Comparison of ENCODE assay signal across 15 cellular contexts in genomic region chr1:201553496-201554166, GRCh38. TPM values are rescaled to one million over a fixed set of nuclear protein-coding genes. Genes with fewer than 3 reads are reported as not detected.
DNase-seq lines count a peak whose midpoint lies in the region; ATAC-seq, FAIRE-seq and TF ChIP-seq lines count a peak whose summit lies in the region.
"Had no signal": no experiment of that assay in that cellular context is flagged by ENCODE, and none has a peak within 500 bp of the region (broad histone marks: within the 10 kb centered on the region; RNA-seq: fewer than 3 reads in every experiment).

No MANE protein-coding gene starts in this region.

- POLR2A ChIA-PET in A673 (lab: Charles Lee; ENCODE audit: low non-redundant PET) = no interaction called here

- no peaks in the 10 kb centered on the region for H3K79me1 ChIP-seq in neuronal stem cell (ENCODE audit: low read depth, low read length)

- no peak overlapping the region for H3K23ac ChIP-seq in neuronal stem cell (ENCODE audit: low read depth, low read length, poor library complexity)

- no peak overlapping the region for H4K91ac ChIP-seq in neuronal stem cell (ENCODE audit: low read depth, low read length, poor library complexity)

- BruUV-seq in A673 (replicated peaks; lab: Mats Ljungman, UMichigan) = no TSS peak

- no peaks in the 10 kb centered on the region for H3K9me3 ChIP-seq in A673 (ENCODE audit: low read depth, low read length, poor library complexity, severe bottlenecking)
- no peaks in the 10 kb centered on the region for H3K9me3 ChIP-seq in neuronal stem cell (replicated peaks in 1 of 2; ENCODE audit: control insufficient read depth in 2 of 2, insufficient read depth in 1 of 2, low read depth in 1 of 2, low read length in 2 of 2)
- no peaks in the 10 kb centered on the region for H3K9me3 ChIP-seq in small intestine (ENCODE audit: control insufficient read depth, low read depth)
- H3K9me3 ChIP-seq: MG63 had no signal

- peaks cover 3% of the 10 kb centered on the region for H3K36me3 Mint-ChIP-seq in endothelial cell (ENCODE audit: low read depth, unreplicated experiment)

- H3K36me3 ChIP-seq in A673 (ENCODE audit: insufficient read depth, low read length, poor library complexity, severe bottlenecking) (no peaks in the 10 kb centered on the region), neuronal stem cell (replicated peaks in 1 of 2; ENCODE audit: control insufficient read depth in 2 of 2, insufficient read depth in 2 of 2, low read length in 2 of 2) (no peaks in the 10 kb centered on the region), small intestine (ENCODE audit: control insufficient read depth in 2 of 2, insufficient read depth in 2 of 2, low read length in 2 of 2) (no peaks in the 10 kb centered on the region)
- H3K36me3 ChIP-seq: MG63 had no signal

- no peak overlapping the region for H3K4me3 Mint-ChIP-seq in endothelial cell (ENCODE audit: unreplicated experiment)
- H3K4me3 Mint-ChIP-seq: activated CD8-positive, alpha-beta T cell treated with anti-CD3 and anti-CD28 coated beads, Interleukin-2, amount 10 ng/mL, durations not matched to agents 7 days and 5 days had no signal

- no peak overlapping the region for H2AFZ ChIP-seq in neuronal stem cell (ENCODE audit: low read length)

- H3K18ac ChIP-seq in neuronal stem cell (ENCODE audit: low read length) = no peak overlapping the region

- ATAC-seq in omental fat pad (ENCODE audit: low FRiP score) = no peak
- ATAC-seq: activated CD8-positive, alpha-beta T cell treated with anti-CD3 and anti-CD28 coated beads, Interleukin-2, amount 10 ng/mL, durations not matched to agents 7 days and 5 days had no signal

- H4K8ac ChIP-seq in neuronal stem cell (ENCODE audit: low read depth, low read length) = no peak overlapping the region

- H3K27me3 Mint-ChIP-seq in endothelial cell (ENCODE audit: unreplicated experiment) = peaks cover 7% of the 10 kb centered on the region

- no peak overlapping the region for H2BK15ac ChIP-seq in neuronal stem cell (ENCODE audit: low read length)

- TF ChIP-seq CTCF in A673 (conservative IDR thresholded peaks at IDR 0.05; ENCODE audit: low read depth, low read length) = no peak
- TF ChIP-seq CTCF in endothelial cell (IDR thresholded peaks at IDR 0.05; ENCODE audit: unreplicated experiment) = no peak
- TF ChIP-seq CTCF in omental fat pad (IDR thresholded peaks at IDR 0.05) = no peak

- no peaks in the 10 kb centered on the region for H3K9me3 Mint-ChIP-seq in endothelial cell (ENCODE audit: unreplicated experiment)

- no peak overlapping the region for H2BK12ac ChIP-seq in neuronal stem cell (ENCODE audit: low read length)

- H2AK5ac ChIP-seq in neuronal stem cell (ENCODE audit: low read depth, low read length) = peak overlapping the region; percentile 10

- H3K4me1 Mint-ChIP-seq in endothelial cell (ENCODE audit: unreplicated experiment) = peaks cover 55% of the 10 kb centered on the region

- FAIRE-seq in small intestine (lab: Jason Lieb, UNC) = no peak

- no CpG with 5 or more reads among the region's 8 CpGs for WGBS in neuronal stem cell (ENCODE audit: extremely low coverage in 2 of 2, insufficient read length in 2 of 2, insufficient replicate concordance in 1 of 2), 2 donors
- 65 to 88% (median 75%) methylated on average over 8 of the region's 8 CpGs for WGBS in small intestine, 3 donors

- H3K4me2 ChIP-seq in neuronal stem cell (ENCODE audit: insufficient read depth, low read length, poor library complexity, severe bottlenecking) = no peak overlapping the region

- DNase-seq in A673 (ENCODE audit: low spot score) (no peak), NCI-H146 treated with DMSO at 0.1 percent for 48 hours (lab: John Stamatoyannopoulos, UW; ENCODE audit: unreplicated experiment) (peak; percentile 31), endothelial cell (ENCODE audit: low spot score) (no peak), neuronal stem cell (ENCODE audit: low spot score) (no peak), NCI-H226 (no peak), omental fat pad (ENCODE audit: low spot score) (no peak), DMS53 (lab: John Stamatoyannopoulos, UW) (no peak), small intestine (no peak)
- DNase-seq: activated CD8-positive, alpha-beta T cell treated with anti-CD3 and anti-CD28 coated beads, Interleukin-2, amount 10 ng/mL, durations not matched to agents 7 days and 5 days; central memory CD4-positive, alpha-beta T cell; erythroblast; GOT3; NCI-H2171; T-helper 1 cell had no signal

- CTCF ChIA-PET in A673 (lab: Charles Lee) = no interaction called here

- peak overlapping the region; percentile 61 for H3K27ac Mint-ChIP-seq in endothelial cell (ENCODE audit: unreplicated experiment)
- H3K27ac Mint-ChIP-seq: activated CD8-positive, alpha-beta T cell treated with anti-CD3 and anti-CD28 coated beads, Interleukin-2, amount 10 ng/mL, durations not matched to agents 7 days and 5 days had no signal

- no peaks in the 10 kb centered on the region for H3K27me3 ChIP-seq in A673 (replicated peaks; ENCODE audit: insufficient read depth, low read depth, low read length, poor library complexity)
- H3K27me3 ChIP-seq in neuronal stem cell (ENCODE audit: control insufficient read depth in 3 of 3, insufficient read depth in 3 of 3, low read depth in 1 of 3, low read length in 3 of 3) = no peaks in the 10 kb centered on the region
- H3K27me3 ChIP-seq in small intestine (ENCODE audit: control insufficient read depth in 2 of 2, insufficient read depth in 2 of 2, low read length in 2 of 2) = no peaks in the 10 kb centered on the region
- H3K27me3 ChIP-seq: MG63 had no signal

- peaks cover 17% of the 10 kb centered on the region for H3K4me1 ChIP-seq in A673 (ENCODE audit: insufficient read depth, low read length, poor library complexity, severe bottlenecking)
- peaks cover 0 to 7% of the 10 kb centered on the region in 2 donors for H3K4me1 ChIP-seq in neuronal stem cell (ENCODE audit: control insufficient read depth in 2 of 2, insufficient read depth in 1 of 2, low read depth in 1 of 2, low read length in 2 of 2)
- no peaks in the 10 kb centered on the region for H3K4me1 ChIP-seq in small intestine (ENCODE audit: control insufficient read depth in 2 of 2, insufficient read depth in 1 of 2, low read depth in 1 of 2, low read length in 1 of 2)

- no peak overlapping the region for H3K9ac ChIP-seq in neuronal stem cell (ENCODE audit: low read depth, low read length, poor library complexity)

- intact Hi-C loops in A673 (cut with micrococcal nuclease; ENCODE audit: unreplicated experiment) = no loop called here

- no peak overlapping the region for H2BK120ac ChIP-seq in neuronal stem cell (ENCODE audit: low read depth, low read length)

- no peak overlapping the region for H3K4ac ChIP-seq in neuronal stem cell (ENCODE audit: low read length)

- no peak overlapping the region for H2BK5ac ChIP-seq in neuronal stem cell (ENCODE audit: low read length)

- H3K4me3 ChIP-seq in A673 (ENCODE audit: low read depth, low read length, poor library complexity, severe bottlenecking) (no peak overlapping the region), neuronal stem cell (ENCODE audit: low read length in 2 of 2) (no peak overlapping the region), small intestine (ENCODE audit: low read depth in 1 of 2, low read length in 2 of 2) (no peak overlapping the region)
- H3K4me3 ChIP-seq: MG63 had no signal

- H3K14ac ChIP-seq in neuronal stem cell (ENCODE audit: low read length) = no peak overlapping the region

- H3K27ac ChIP-seq in A673 (ENCODE audit: low read depth, low read length, poor library complexity, severe bottlenecking) = peak overlapping the region; percentile 1
- H3K27ac ChIP-seq in neuronal stem cell (replicated peaks; ENCODE audit: low read length) = no peak overlapping the region
- H3K27ac ChIP-seq in small intestine (ENCODE audit: low read depth in 1 of 2, low read length in 1 of 2) = peak overlapping the region in 1 of 2 donors; percentile 55

RNA-seq across cellular contexts. Expression of gene NAV1, which starts 14.7 kb away (rescaled TPM):
- 48.2 and 51.2 TPM in 2 replicates for total RNA-seq in A673 (2021)
- 101 TPM for total RNA-seq in endothelial cell (ENCODE audit: unreplicated experiment)
- 112 TPM for polyA plus RNA-seq in neuronal stem cell (2013, experiment 1 of 2)
- polyA plus RNA-seq in neuronal stem cell (2013, experiment 2 of 2) = 121 TPM
- total RNA-seq in omental fat pad = 10 to 100 TPM; 26.0 to 84.1 (median 67.6) TPM
- 1 to 10 TPM in 1 of 3 donors, under 1 TPM in 2; 0.67 to 6.4 (median 0.81) TPM for polyA plus RNA-seq in small intestine

RNA-seq across cellular contexts. Expression of gene CSRP1, which starts 46.7 kb away (rescaled TPM):
- 402 and 517 TPM in 2 replicates for total RNA-seq in A673 (2021)
- 111 TPM for total RNA-seq in endothelial cell (ENCODE audit: unreplicated experiment)
- polyA plus RNA-seq in neuronal stem cell (2013, experiment 1 of 2) = 31.8 TPM
- 29.5 TPM for polyA plus RNA-seq in neuronal stem cell (2013, experiment 2 of 2)
- 100 to 1,000 TPM; 258 to 670 (median 416) TPM for total RNA-seq in omental fat pad
- 100 to 1,000 TPM in 2 of 3 donors, 10 to 100 TPM in 1; 98.6 to 181 (median 126) TPM for polyA plus RNA-seq in small intestine
